ENCODE assay signal across 8 cellular contexts in genomic region chr12:92134638-92135274, GRCh38. TPM values are rescaled to one million over a fixed set of nuclear protein-coding genes. Genes with fewer than 3 reads are reported as not detected.
DNase-seq lines count a peak whose midpoint lies in the region; ATAC-seq, FAIRE-seq and TF ChIP-seq lines count a peak whose summit lies in the region.

No MANE protein-coding gene starts in this region.

- H3K4me3 Mint-ChIP-seq in activated B cell treated with CpG ODN at 0.5 μM for 24 hours: peak overlapping the region; percentile 73

- no TSS peak for BruUV-seq in HepG2 (replicated peaks; lab: Mats Ljungman, UMichigan)

- H3K27me3 ChIP-seq in right lobe of liver: no peaks in the 10 kb centered on the region
- no peaks in the 10 kb centered on the region for H3K27me3 ChIP-seq in HepG2 (ENCODE audit: control insufficient read depth in 1 of 2, insufficient read depth in 2 of 2, low read length in 2 of 2)

- H3K36me3 ChIP-seq in right lobe of liver (no peaks in the 10 kb centered on the region), HepG2 (replicated peaks in 1 of 2; ENCODE audit: control insufficient read depth in 1 of 2, insufficient read depth in 2 of 2, low read length in 2 of 2) (no peaks in the 10 kb centered on the region)

- in situ Hi-C loops in HepG2 (cut with HindIII; ENCODE audit: extremely low pct_ligation_motif_present, low pct_unique_long_range_greater_than_20kb): no loop called here

- H3K79me2 ChIP-seq in HepG2 (ENCODE audit: insufficient read depth, low read length): peaks cover 13% of the 10 kb centered on the region

- TF ChIP-seq POLR2A in right lobe of liver (IDR thresholded peaks at IDR 0.05): no peak
- no peak for TF ChIP-seq POLR2A in HepG2 (IDR thresholded peaks at IDR 0.05; ENCODE audit: insufficient read depth in 1 of 2, low read depth in 2 of 2, low read length in 2 of 2)

- H3K4me1 ChIP-seq in right lobe of liver (peaks cover 0 to 85% (median 19%) of the 10 kb centered on the region in 4 donors), HepG2 (ENCODE audit: insufficient read depth, low read length) (peaks cover 39% of the 10 kb centered on the region)

- no peak for DNase-seq in right lobe of liver
- no peak for DNase-seq in HepG2 (ENCODE audit: low spot score)
- no peak for DNase-seq in activated B cell treated with CpG ODN at 0.5 μM for 24 hours
- DNase-seq in activated gamma-delta T cell (lab: John Stamatoyannopoulos, UW): no peak
- DNase-seq in DMS153 treated with DMSO at 0.1 percent for 48 hours (lab: John Stamatoyannopoulos, UW; ENCODE audit: unreplicated experiment): no peak
- DNase-seq in NCI-H526 (lab: John Stamatoyannopoulos, UW): no peak

- H4K20me1 ChIP-seq in HepG2 (ENCODE audit: insufficient read depth, low read length): peaks cover 12% of the 10 kb centered on the region

- no peak for TF ChIP-seq RAD21 in HepG2 (CRISPR knock-in tag; IDR thresholded peaks at IDR 0.05)

- H3K9me3 ChIP-seq in right lobe of liver (no peaks in the 10 kb centered on the region), HepG2 (ENCODE audit: low read length) (no peaks in the 10 kb centered on the region)

- 52% methylated on average over 5 of the region's 5 CpGs for WGBS in right lobe of liver (ENCODE audit: insufficient coverage, low coverage, low lambda C conversion rate, missing lambda C conversion rate)
- 86% methylated on average over 5 of the region's 5 CpGs for WGBS in HepG2 (ENCODE audit: low lambda C conversion rate)

- TF ChIP-seq EP300 in HepG2 (IDR thresholded peaks at IDR 0.05; ENCODE audit: low read depth in 2 of 2, low read length in 2 of 2) (no peak), HepG2 (CRISPR knock-in tag; IDR thresholded peaks at IDR 0.05; ENCODE audit: borderline replicate concordance) (no peak)

- no peak overlapping the region for H3K9ac ChIP-seq in HepG2 (ENCODE audit: insufficient read depth, low read depth, low read length)

- H3K36me3 Mint-ChIP-seq in activated B cell treated with CpG ODN at 0.5 μM for 24 hours (ENCODE audit: low read depth): peaks cover 85% of the 10 kb centered on the region

- no peak overlapping the region for H3K4me2 ChIP-seq in HepG2 (ENCODE audit: low read depth, low read length)

- TF ChIP-seq CTCF in right lobe of liver (IDR thresholded peaks at IDR 0.05): no peak
- no peak for TF ChIP-seq CTCF in HepG2 (CRISPR knock-in tag; IDR thresholded peaks at IDR 0.05)
- no peak for TF ChIP-seq CTCF in activated B cell treated with CpG ODN at 0.5 μM for 24 hours (IDR thresholded peaks at IDR 0.05)

- no peak for FAIRE-seq in HepG2 (lab: Jason Lieb, UNC)
- FAIRE-seq in islet of Langerhans (lab: Jason Lieb, UNC): peak; percentile 49

- POLR2A ChIA-PET in HepG2 (lab: Yijun Ruan, JAX): interaction anchor here (3.2 kb wide), 1 partner anchor 10 kb away, joined by 15 read pairs; the partner anchor contains the start of gene BTG1
- POLR2A ChIA-PET in activated B cell treated with CpG ODN at 0.5 μM for 24 hours (lab: Charles Lee): interaction anchor here (0.6 to 7.7 kb wide), 15 partner anchors 10 to 435 kb away, joined by 3 to 170 read pairs (median 4); partner anchors contain the start of gene BTG1

- intact Hi-C loops in right lobe of liver (cut with DNase I): no loop called here
- intact Hi-C loops in HepG2 (cut with micrococcal nuclease; ENCODE audit: unreplicated experiment): loop anchor here (5.0 kb wide), 1 partner anchor 368 kb away; no protein-coding TSS in a partner anchor
- intact Hi-C loops in activated B cell treated with CpG ODN at 0.5 μM for 24 hours (cut with micrococcal nuclease): loop anchor here (1.0 to 2.0 kb wide), 2 partner anchors 10 to 256 kb away; no protein-coding TSS in a partner anchor

- H3K9me3 Mint-ChIP-seq in activated B cell treated with CpG ODN at 0.5 μM for 24 hours: no peaks in the 10 kb centered on the region

- peak overlapping the region; percentile 0 to 35 (median 24) for H3K27ac ChIP-seq in right lobe of liver
- H3K27ac ChIP-seq in HepG2 (ENCODE audit: extremely low read length, insufficient read depth, low read length): no peak overlapping the region

- ATAC-seq in right lobe of liver: no peak
- no peak for ATAC-seq in HepG2
- peak; percentile 13 for ATAC-seq in activated B cell treated with CpG ODN at 0.5 μM for 24 hours (ENCODE audit: low read depth)
- no peak for ATAC-seq in HG03139 (IDR thresholded peaks at IDR 0.05; ENCODE audit: unreplicated experiment)

- peak overlapping the region; percentile 74 for H3K27ac Mint-ChIP-seq in activated B cell treated with CpG ODN at 0.5 μM for 24 hours

- H3K4me3 ChIP-seq in right lobe of liver: no peak overlapping the region
- H3K4me3 ChIP-seq in HepG2 (replicated peaks in 1 of 3; ENCODE audit: insufficient read depth in 1 of 3, low read depth in 2 of 3, low read length in 3 of 3): no peak overlapping the region

- CTCF ChIA-PET in HepG2 (lab: Yijun Ruan, JAX; ENCODE audit: low intra/inter-chr PET ratio, low total read pairs) (no interaction called here), activated B cell treated with CpG ODN at 0.5 μM for 24 hours (lab: Charles Lee) (interaction anchor here (1.0 to 3.0 kb wide), 4 partner anchors 9 to 436 kb away, joined by 3 to 13 read pairs (median 8); no protein-coding TSS in a partner anchor)

- H2AFZ ChIP-seq in HepG2 (ENCODE audit: low read length): no peak overlapping the region

- no peaks in the 10 kb centered on the region for H3K27me3 Mint-ChIP-seq in activated B cell treated with CpG ODN at 0.5 μM for 24 hours

- H3K4me1 Mint-ChIP-seq in activated B cell treated with CpG ODN at 0.5 μM for 24 hours: peaks cover 95% of the 10 kb centered on the region

TF ChIP-seq in HepG2, 621 proteins besides CTCF, POLR2A, EP300 and RAD21 (continues in another document):
- TF ChIP-seq ZNF280D (CRISPR knock-in tag; IDR thresholded peaks at IDR 0.05) (no peak), HMG20B (CRISPR knock-in tag; conservative IDR thresholded peaks at IDR 0.05) (no peak), ZC3H13 (CRISPR knock-in tag; IDR thresholded peaks at IDR 0.05) (no peak), MYPOP (CRISPR knock-in tag; IDR thresholded peaks at IDR 0.05) (no peak), TOPORS (CRISPR knock-in tag; IDR thresholded peaks at IDR 0.05) (no peak), RARG (CRISPR knock-in tag; IDR thresholded peaks at IDR 0.05; ENCODE audit: low read depth) (no peak), ZNF616 (CRISPR knock-in tag; IDR thresholded peaks at IDR 0.05; ENCODE audit: low read depth) (no peak)

RNA-seq across cellular contexts. Expression of gene BTG1, which starts 10.9 kb away (rescaled TPM):
- total RNA-seq in right lobe of liver (100 to 1,000 TPM in 1 of 6 experiments, 10 to 100 TPM in 5; 23.4 to 129 (median 52.8) TPM), HepG2 (2016; rRNA removed; fragmentation: Illumina TruSeq; extraction: Trizol) (7.5 and 9.8 TPM in 2 replicates), activated B cell treated with CpG ODN at 0.5 μM for 24 hours (423 and 429 TPM in 2 replicates)
- total RNA-seq in HepG2 (2016; cell fraction: cytosol; rRNA removed; fragmentation: Illumina TruSeq; extraction: Trizol; ENCODE audit: low read depth): 2.4 and 5.7 TPM in 2 replicates
- total RNA-seq in HepG2 (2016; cell fraction: insoluble cytoplasmic fraction; rRNA removed; fragmentation: Illumina TruSeq; extraction: Trizol): 5.9 and 8.9 TPM in 2 replicates
- total RNA-seq in HepG2 (2016; cell fraction: membrane; rRNA removed; fragmentation: Illumina TruSeq; extraction: Trizol): 8.8 and 11.0 TPM in 2 replicates
- 15.4 TPM in 2 replicates for total RNA-seq in HepG2 (2016; cell fraction: nucleus; rRNA removed; fragmentation: Illumina TruSeq; extraction: Trizol)
- polyA plus RNA-seq in HepG2 (2011; rRNA removed): 16.7 and 20.2 TPM in 2 replicates
- 12.2 and 14.4 TPM in 2 replicates for polyA plus RNA-seq in HepG2 (2011; cell fraction: cytosol; rRNA removed)
- polyA plus RNA-seq in HepG2 (2011; cell fraction: nucleus; rRNA removed): 6.9 and 13.9 TPM in 2 replicates
- polyA plus RNA-seq in HepG2 (2012): 22.3 and 32.9 TPM in 2 replicates
- polyA plus RNA-seq in HepG2 (2016; cell fraction: cytosol; fragmentation: Illumina TruSeq; extraction: Trizol; ENCODE audit: low read depth): 5.9 and 6.6 TPM in 2 replicates
- 13.5 and 13.8 TPM in 2 replicates for polyA plus RNA-seq in HepG2 (2016; cell fraction: insoluble cytoplasmic fraction; fragmentation: Illumina TruSeq; extraction: Trizol; ENCODE audit: low read depth)
- 14.3 TPM in 2 replicates for polyA plus RNA-seq in HepG2 (2016; cell fraction: membrane; fragmentation: Illumina TruSeq; extraction: Trizol; ENCODE audit: low read depth)
- 12.5 and 15.4 TPM in 2 replicates for polyA plus RNA-seq in HepG2 (2016; cell fraction: nucleus; fragmentation: Illumina TruSeq; extraction: Trizol; ENCODE audit: insufficient read depth, low read depth)
- polyA minus RNA-seq in HepG2 (2011; rRNA and poly(A)+ RNA removed; ENCODE audit: low replicate concordance): 33.4 and 51.6 TPM in 2 replicates
- polyA minus RNA-seq in HepG2 (2011; cell fraction: cytosol; rRNA and poly(A)+ RNA removed): 10.3 and 17.6 TPM in 2 replicates
- polyA minus RNA-seq in HepG2 (2011; cell fraction: nucleus; rRNA and poly(A)+ RNA removed): 40.3 and 44.8 TPM in 2 replicates

Comparison
In these comparisons a context has a peak if more than half of its experiments do, and no peak if none do; other contexts are left out.
1. intact Hi-C loops: an anchor here in HepG2 (5.0 kb wide) and activated B cell treated with CpG ODN at 0.5 μM for 24 hours (1.0 to 2.0 kb wide); none called in right lobe of liver.